7 cellular contexts compared by ENCODE assay signal in the genomic region with DNA sequence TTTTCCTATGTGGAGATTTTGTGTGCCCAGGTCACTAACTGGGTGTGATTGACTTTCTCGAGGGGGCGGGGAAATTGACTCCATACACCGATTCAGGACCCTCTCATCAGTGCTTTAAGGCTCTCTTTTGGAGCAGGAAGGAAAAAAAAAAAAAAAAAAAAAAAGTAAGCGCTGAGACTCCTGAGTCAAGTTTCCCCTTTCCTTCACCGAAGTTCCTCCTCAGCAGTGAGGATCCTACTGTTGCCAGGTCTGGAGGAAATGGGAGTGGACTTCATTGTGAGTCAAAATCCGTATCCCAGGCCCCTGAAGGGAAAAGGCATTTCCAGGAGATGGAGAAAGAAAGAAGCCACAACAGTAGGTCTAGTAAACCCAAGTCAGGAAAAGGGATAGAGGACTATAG. TPM values are rescaled to one million over a fixed set of nuclear protein-coding genes. Genes with fewer than 3 reads are reported as not detected.
DNase-seq lines count a peak whose midpoint lies in the region; ATAC-seq and TF ChIP-seq lines count a peak whose summit lies in the region.

No MANE protein-coding gene starts in this region.

- H3K79me2 ChIP-seq in hepatocyte, result peaks cover 56% of the 10 kb centered on the region
- peaks cover 63% of the 10 kb centered on the region for H3K79me2 ChIP-seq in smooth muscle cell (ENCODE audit: low read depth)

- no peak for TF ChIP-seq CTCF in HFF-Myc (IDR thresholded peaks at IDR 0.05; ENCODE audit: low read depth, low read length, missing control alignments)
- TF ChIP-seq CTCF in WTC11 (IDR thresholded peaks at IDR 0.05), result no peak
- no peak for TF ChIP-seq CTCF in hepatocyte (IDR thresholded peaks at IDR 0.05; ENCODE audit: poor library complexity)
- TF ChIP-seq CTCF in smooth muscle cell (IDR thresholded peaks at IDR 0.05; ENCODE audit: borderline replicate concordance, insufficient read depth, poor library complexity, severe bottlenecking), result no peak

- H2AFZ ChIP-seq in hepatocyte (peak overlapping the region; percentile 39), smooth muscle cell (ENCODE audit: low read depth) (no peak overlapping the region)

- H3K9ac ChIP-seq in smooth muscle cell (ENCODE audit: low read depth), result peak overlapping the region; percentile 86

- H3K27ac ChIP-seq in hepatocyte, result peak overlapping the region; percentile 89
- H3K27ac ChIP-seq in smooth muscle cell (ENCODE audit: low read depth), result peak overlapping the region; percentile 93

- no peaks in the 10 kb centered on the region for H3K9me3 Mint-ChIP-seq in WTC11

- no peaks in the 10 kb centered on the region for H3K36me3 Mint-ChIP-seq in WTC11

- CTCF ChIA-PET in WTC11 (lab: Charles Lee), result interaction anchor here (2.7 kb wide), 1 partner anchor 90 kb away, joined by 13 read pairs; no protein-coding TSS in a partner anchor

- DNase-seq in HFF-Myc (ENCODE audit: extremely low read depth, low read depth) (no peak), WTC11 (ENCODE audit: low spot score) (peak; percentile 25), hepatocyte (ENCODE audit: low spot score) (peak; percentile 47), smooth muscle cell (lab: John Stamatoyannopoulos, UW; ENCODE audit: unreplicated experiment) (no peak)
- no peak for DNase-seq in activated effector memory CD4-positive, alpha-beta T cell treated with Interleukin-2 at 50 U/mL for 16 hours
- no peak for DNase-seq in activated CD4-positive, alpha-beta T cell treated with anti-CD3 and anti-CD28 coated beads for 48 hours

- ATAC-seq in WTC11 (peak; percentile 26), HG03469 (IDR thresholded peaks at IDR 0.05; ENCODE audit: unreplicated experiment) (no peak)

- H3K27me3 Mint-ChIP-seq in WTC11 (ENCODE audit: low read depth), result peaks cover 62% of the 10 kb centered on the region

- H3K4me3 Mint-ChIP-seq in WTC11, result peak overlapping the region; percentile 79

- whole genome bisulfite sequencing in hepatocyte (ENCODE audit: low lambda C conversion rate, missing lambda C conversion rate), result 0% methylated on average over 6 of the region's 6 CpGs
- WGBS in smooth muscle cell (ENCODE audit: low lambda C conversion rate), result 1% methylated on average over 6 of the region's 6 CpGs

- H3K9me2 ChIP-seq in hepatocyte (replicated peaks; ENCODE audit: insufficient read depth), result no peaks in the 10 kb centered on the region

- H3K27me3 ChIP-seq in hepatocyte, result no peaks in the 10 kb centered on the region
- no peaks in the 10 kb centered on the region for H3K27me3 ChIP-seq in smooth muscle cell (ENCODE audit: low read depth)

- H3K9me3 ChIP-seq in hepatocyte (ENCODE audit: low read depth) (no peaks in the 10 kb centered on the region), smooth muscle cell (replicated peaks; ENCODE audit: low read depth) (no peaks in the 10 kb centered on the region)

- POLR2A ChIA-PET in WTC11 (lab: Charles Lee), result interaction anchor here (1.2 kb wide), 1 partner anchor 193 kb away, joined by 4 read pairs; the partner anchor contains the start of gene BMAL2

- H3K4me2 ChIP-seq in hepatocyte (peak overlapping the region; percentile 84), smooth muscle cell (peak overlapping the region; percentile 96)

- H4K20me1 ChIP-seq in hepatocyte (ENCODE audit: insufficient read depth, poor library complexity, severe bottlenecking), result no peaks in the 10 kb centered on the region
- H4K20me1 ChIP-seq in smooth muscle cell (ENCODE audit: low read depth), result peaks cover 56% of the 10 kb centered on the region

- H3K4me1 Mint-ChIP-seq in WTC11, result peaks cover 44% of the 10 kb centered on the region

- peak overlapping the region; percentile 69 for H3K4me3 ChIP-seq in HFF-Myc (replicated peaks; ENCODE audit: low read depth, low read length)
- H3K4me3 ChIP-seq in hepatocyte, result peak overlapping the region; percentile 81
- peak overlapping the region; percentile 96 for H3K4me3 ChIP-seq in smooth muscle cell

- H3K36me3 ChIP-seq in hepatocyte (replicated peaks; ENCODE audit: insufficient read depth, low read depth) (no peaks in the 10 kb centered on the region), smooth muscle cell (ENCODE audit: low read depth) (no peaks in the 10 kb centered on the region)

- H3K4me1 ChIP-seq in hepatocyte (ENCODE audit: insufficient read depth) (peaks cover 16% of the 10 kb centered on the region), smooth muscle cell (ENCODE audit: low read depth) (peaks cover 27% of the 10 kb centered on the region)

- H3F3A ChIP-seq in smooth muscle cell (ENCODE audit: low read depth), result peaks cover 10% of the 10 kb centered on the region

- H3K27ac Mint-ChIP-seq in WTC11, result no peak overlapping the region

TF ChIP-seq in WTC11, 78 proteins besides CTCF, POLR2A, EP300 and RAD21 (continues in another document):
- no peak for TF ChIP-seq GRHL2 (CRISPR knock-in tag; IDR thresholded peaks at IDR 0.05; ENCODE audit: insufficient replicate concordance, severe bottlenecking)
- TF ChIP-seq SP1 (CRISPR knock-in tag; conservative IDR thresholded peaks at IDR 0.05), result 0 out of 2 replicates have a peak, but pooled peaks have one; percentile 25
- no peak for TF ChIP-seq ATF2 (CRISPR knock-in tag; IDR thresholded peaks at IDR 0.05; ENCODE audit: borderline replicate concordance, low read depth)
- TF ChIP-seq E2F4 (CRISPR knock-in tag; IDR thresholded peaks at IDR 0.05; ENCODE audit: borderline replicate concordance, low read depth), result no peak
- peak; percentile 49; the same call in 1 of the 2 replicates for TF ChIP-seq PRDM15 (CRISPR knock-in tag; IDR thresholded peaks at IDR 0.05)
- no peak for TF ChIP-seq RELA (CRISPR knock-in tag; IDR thresholded peaks at IDR 0.05; ENCODE audit: borderline replicate concordance)

RNA-seq across cellular contexts. Expression of gene PPFIBP1, which starts 1.4 kb away (rescaled TPM):
- total RNA-seq in WTC11 (2021) (22.3 to 28.7 TPM (median 27.7 TPM) in 3 replicates), hepatocyte (38.6 and 42.4 TPM in 2 replicates), smooth muscle cell (150 and 156 TPM in 2 replicates)
- polyA plus RNA-seq in hepatocyte (23.9 and 26.1 TPM in 2 replicates), smooth muscle cell (45.7 and 79.1 TPM in 2 replicates)

Comparison
In these comparisons a context has a peak if more than half of its experiments do, and no peak if none do; other contexts are left out.
1. DNase-seq: peak in WTC11 (single experiment) and hepatocyte (single experiment); none in HFF-Myc (single experiment), smooth muscle cell (single experiment), activated effector memory CD4-positive, alpha-beta T cell treated with Interleukin-2 at 50 U/mL for 16 hours (single experiment) and activated CD4-positive, alpha-beta T cell treated with anti-CD3 and anti-CD28 coated beads for 48 hours (single experiment).
2. Peak in every context shown above with its lines, with median percentiles within 50 percentile points of each other: H3K4me3 ChIP-seq.